7 cellular contexts compared by ENCODE assay signal in the genomic region with DNA sequence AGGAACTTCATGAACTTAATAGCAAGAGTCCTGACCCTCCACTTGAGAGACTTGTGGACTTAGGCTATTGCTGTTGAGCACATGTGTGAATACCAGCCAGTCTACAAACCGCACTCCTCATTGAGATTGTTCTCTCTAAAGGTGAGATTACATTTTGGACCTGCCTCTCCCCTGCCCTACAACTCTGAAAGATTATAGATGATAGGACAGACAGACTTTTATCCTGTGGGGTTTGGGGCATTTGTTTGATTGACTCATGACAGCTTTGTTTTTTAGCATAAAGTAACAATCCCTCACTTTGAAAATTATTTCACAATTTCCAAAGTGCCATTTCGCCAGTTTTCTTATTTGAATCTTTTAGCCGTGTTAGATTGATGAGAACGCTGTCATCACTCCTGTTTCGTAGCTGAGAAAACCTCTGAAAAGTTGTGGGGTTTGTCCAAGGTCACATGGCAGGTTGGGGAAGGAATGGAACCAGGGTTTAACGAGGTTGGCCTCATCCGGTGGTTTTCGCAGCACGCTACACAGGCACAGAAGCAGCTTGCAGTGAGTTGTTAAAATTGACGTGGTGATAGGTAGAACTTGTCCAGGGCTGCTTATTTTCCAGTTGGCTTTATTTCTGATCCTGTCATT. TPM values are rescaled to one million over a fixed set of nuclear protein-coding genes. Genes with fewer than 3 reads are reported as not detected.
DNase-seq lines count a peak whose midpoint lies in the region; ATAC-seq lines count a peak whose summit lies in the region.

No MANE protein-coding gene starts in this region.

- H3K4me1 ChIP-seq in mucosa of stomach (ENCODE audit: control insufficient read depth, insufficient read depth, low read length), result peaks cover 31% of the 10 kb centered on the region

- ATAC-seq in GM21381 (IDR thresholded peaks at IDR 0.05; ENCODE audit: unreplicated experiment), result peak; percentile 38

- H3K27me3 ChIP-seq in mucosa of stomach (ENCODE audit: control insufficient read depth, insufficient read depth, low read length), result no peaks in the 10 kb centered on the region

- peak overlapping the region; percentile 27 for H3K9ac ChIP-seq in mucosa of stomach (ENCODE audit: low read length)

- peak; percentile 81 to 89 for DNase-seq in Kasumi-1 (lab: John Stamatoyannopoulos, UW)
- DNase-seq in activated T-cell treated with anti-CD3 and anti-CD28 coated beads, Interleukin-2, amount 50 U/mL, for 48 hours, result peak; percentile 79 to 82
- DNase-seq in G401 (ENCODE audit: low spot score), result no peak
- no peak for DNase-seq in SK-N-DZ (ENCODE audit: low spot score)
- no peak for DNase-seq in NCI-H146 (lab: John Stamatoyannopoulos, UW)

- H3K9me3 ChIP-seq in mucosa of stomach (ENCODE audit: control insufficient read depth, low read length), result no peaks in the 10 kb centered on the region

- no peaks in the 10 kb centered on the region for H3K36me3 ChIP-seq in mucosa of stomach (ENCODE audit: control insufficient read depth, insufficient read depth, low read length)

- in situ Hi-C loops in G401 (cut with HindIII; ENCODE audit: low sequenced_read_pairs), result no loop called here

- H3K4me3 ChIP-seq in mucosa of stomach (ENCODE audit: low read length), result no peak overlapping the region

RNA-seq across cellular contexts. Expression of a gene that starts 0.8 kb away (rescaled TPM):
- total RNA-seq in G401 (2014; rRNA removed; shearing (Covaris generic)), result 38.1 and 53.8 TPM in 2 replicates
- polyA plus RNA-seq in SK-N-DZ (2014; cell fraction: cytosol; rRNA removed), result 39.7 and 44.9 TPM in 2 replicates
- 110 and 158 TPM in 2 replicates for polyA plus RNA-seq in SK-N-DZ (2014; cell fraction: nucleus; rRNA removed)

Comparison
In these comparisons a context has a peak if more than half of its experiments do, and no peak if none do; other contexts are left out.
1. DNase-seq: peak in Kasumi-1 (2 of 2) and activated T-cell treated with anti-CD3 and anti-CD28 coated beads, Interleukin-2, amount 50 U/mL, for 48 hours (2 of 2); none in G401 (single experiment), SK-N-DZ (single experiment) and NCI-H146 (single experiment).